ENCODE assay signal across 13 cellular contexts in the genomic region with DNA sequence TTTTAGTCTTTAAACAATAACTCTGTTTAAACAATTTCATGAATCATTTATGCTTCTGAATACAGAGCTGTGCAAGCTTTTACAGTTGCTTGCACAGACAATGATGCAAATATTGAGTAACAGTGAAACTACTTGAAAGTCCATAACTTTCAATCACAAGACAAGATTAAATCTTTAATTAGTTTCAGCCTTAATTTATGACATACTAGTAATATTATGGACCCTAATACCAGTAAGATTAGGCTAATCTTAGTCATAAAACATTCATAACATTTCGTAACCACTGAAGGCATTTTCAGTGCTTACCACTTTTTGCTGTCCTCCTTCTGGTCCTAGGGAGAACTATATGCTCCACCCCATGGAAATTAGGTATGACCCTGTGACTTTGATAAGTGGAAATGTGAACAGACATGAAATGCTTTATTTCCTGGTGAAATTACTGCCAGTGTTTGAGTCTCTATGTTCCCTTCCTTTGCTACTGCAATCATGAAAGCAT. TPM values are rescaled to one million over a fixed set of nuclear protein-coding genes. Genes with fewer than 3 reads are reported as not detected.
DNase-seq lines count a peak whose midpoint lies in the region; ATAC-seq and TF ChIP-seq lines count a peak whose summit lies in the region.
"Had no signal": no experiment of that assay in that cellular context is flagged by ENCODE, and none has a peak within 500 bp of the region (broad histone marks: within the 10 kb centered on the region; RNA-seq: fewer than 3 reads in every experiment).

No MANE protein-coding gene starts in this region.

- WGBS in thyroid gland, 2 donors = 90 to 91% methylated on average over 1 of the region's 1 CpG

- no peak for ATAC-seq in activated CD4-positive, alpha-beta T cell treated with anti-CD3 and anti-CD28 coated beads for 36 hours
- 0 out of 3 replicates have a peak, but pooled peaks have one; percentile 3 for ATAC-seq in RWPE2 (ENCODE audit: low read depth)
- ATAC-seq in foreskin keratinocyte = peak; percentile 9
- ATAC-seq in HG03442 (IDR thresholded peaks at IDR 0.05; ENCODE audit: unreplicated experiment) = no peak
- ATAC-seq: naive thymus-derived CD4-positive, alpha-beta T cell; upper lobe of right lung had no signal

- H3K4me3 ChIP-seq in RWPE2 (ENCODE audit: severe bottlenecking) (no peak overlapping the region), thyroid gland (replicated peaks in 1 of 3) (no peak overlapping the region), BE2C (ENCODE audit: low read depth, low read length) (no peak overlapping the region)
- H3K4me3 ChIP-seq: MG63, skin epidermis had no signal

- no peaks in the 10 kb centered on the region for H3K36me3 Mint-ChIP-seq in activated CD4-positive, alpha-beta T cell treated with anti-CD3 and anti-CD28 coated beads, Interleukin-2, amount 10 ng/mL, durations not matched to agents 24 days and 14 days (ENCODE audit: low read depth)
- H3K36me3 Mint-ChIP-seq in activated CD4-positive, alpha-beta T cell treated with anti-CD3 and anti-CD28 coated beads for 36 hours (ENCODE audit: low read depth) = no peaks in the 10 kb centered on the region
- H3K36me3 Mint-ChIP-seq: naive thymus-derived CD4-positive, alpha-beta T cell had no signal

- H3K36me3 ChIP-seq in RWPE2 (ENCODE audit: low read depth) = no peaks in the 10 kb centered on the region
- H3K36me3 ChIP-seq in thyroid gland = no peaks in the 10 kb centered on the region
- H3K36me3 ChIP-seq in BE2C = no peaks in the 10 kb centered on the region
- H3K36me3 ChIP-seq: MG63, upper lobe of right lung had no signal

- no peak overlapping the region for H3K27ac Mint-ChIP-seq in activated CD4-positive, alpha-beta T cell treated with anti-CD3 and anti-CD28 coated beads, Interleukin-2, amount 10 ng/mL, durations not matched to agents 24 days and 14 days
- H3K27ac Mint-ChIP-seq in activated CD4-positive, alpha-beta T cell treated with anti-CD3 and anti-CD28 coated beads for 36 hours = no peak overlapping the region
- H3K27ac Mint-ChIP-seq: naive thymus-derived CD4-positive, alpha-beta T cell had no signal

- H3K27me3 ChIP-seq in RWPE2 (ENCODE audit: insufficient read depth, poor library complexity, severe bottlenecking) (no peaks in the 10 kb centered on the region), foreskin keratinocyte (no peaks in the 10 kb centered on the region), thyroid gland (no peaks in the 10 kb centered on the region), BE2C (no peaks in the 10 kb centered on the region)
- H3K27me3 ChIP-seq: MG63, upper lobe of right lung had no signal

- POLR2A ChIA-PET in activated CD4-positive, alpha-beta T cell treated with anti-CD3 and anti-CD28 coated beads for 36 hours (lab: Charles Lee) = no interaction called here

- H3K27ac ChIP-seq in RWPE2 (ENCODE audit: poor library complexity, severe bottlenecking) (peak overlapping the region; percentile 92), foreskin keratinocyte (peak overlapping the region; percentile 65), thyroid gland (peak overlapping the region in 2 of 3 donors; percentile 20 to 99)

- H3K9me3 Mint-ChIP-seq in activated CD4-positive, alpha-beta T cell treated with anti-CD3 and anti-CD28 coated beads, Interleukin-2, amount 10 ng/mL, durations not matched to agents 24 days and 14 days = no peaks in the 10 kb centered on the region
- H3K9me3 Mint-ChIP-seq in activated CD4-positive, alpha-beta T cell treated with anti-CD3 and anti-CD28 coated beads for 36 hours (ENCODE audit: low read depth) = no peaks in the 10 kb centered on the region
- H3K9me3 Mint-ChIP-seq: naive thymus-derived CD4-positive, alpha-beta T cell had no signal

- DNase-seq in activated CD4-positive, alpha-beta T cell treated with anti-CD3 and anti-CD28 coated beads, Interleukin-2, amount 10 ng/mL, durations not matched to agents 24 days and 14 days = no peak
- DNase-seq in activated CD4-positive, alpha-beta T cell treated with anti-CD3 and anti-CD28 coated beads for 36 hours = no peak
- DNase-seq in RWPE2 (ENCODE audit: low spot score) (no peak), foreskin keratinocyte (peak; percentile 86 to 93), thyroid gland (no peak), H4 (ENCODE audit: low spot score) (no peak), BE2C (no peak)
- DNase-seq: MG63; naive thymus-derived CD4-positive, alpha-beta T cell; NCI-H446 treated with DMSO at 0.1 percent for 48 hours; upper lobe of right lung had no signal

- H3K4me1 ChIP-seq in RWPE2 (ENCODE audit: insufficient read depth, poor library complexity, severe bottlenecking) = peaks cover 37% of the 10 kb centered on the region
- H3K4me1 ChIP-seq in foreskin keratinocyte = peaks cover 37% of the 10 kb centered on the region
- H3K4me1 ChIP-seq in thyroid gland = peaks cover 10 to 28% of the 10 kb centered on the region in 2 donors
- H3K4me1 ChIP-seq in BE2C = no peaks in the 10 kb centered on the region

- TF ChIP-seq CTCF in RWPE2 (IDR thresholded peaks at IDR 0.05; ENCODE audit: poor library complexity, severe bottlenecking) = no peak
- TF ChIP-seq CTCF in foreskin keratinocyte (conservative IDR thresholded peaks at IDR 0.05) = no peak
- TF ChIP-seq CTCF in thyroid gland (IDR thresholded peaks at IDR 0.05) = no peak
- TF ChIP-seq CTCF in BE2C (IDR thresholded peaks at IDR 0.05; ENCODE audit: low read depth, low read length) = no peak

- H3K9me3 ChIP-seq in RWPE2 (ENCODE audit: severe bottlenecking) (no peaks in the 10 kb centered on the region), thyroid gland (no peaks in the 10 kb centered on the region), BE2C (no peaks in the 10 kb centered on the region)
- H3K9me3 ChIP-seq: MG63, upper lobe of right lung had no signal

- H3K27me3 Mint-ChIP-seq in activated CD4-positive, alpha-beta T cell treated with anti-CD3 and anti-CD28 coated beads, Interleukin-2, amount 10 ng/mL, durations not matched to agents 24 days and 14 days = peaks cover 48% of the 10 kb centered on the region
- H3K27me3 Mint-ChIP-seq in activated CD4-positive, alpha-beta T cell treated with anti-CD3 and anti-CD28 coated beads for 36 hours = peaks cover 26% of the 10 kb centered on the region

- TF ChIP-seq POLR2A in thyroid gland (IDR thresholded peaks at IDR 0.05) = no peak

- H3K4me1 Mint-ChIP-seq in activated CD4-positive, alpha-beta T cell treated with anti-CD3 and anti-CD28 coated beads, Interleukin-2, amount 10 ng/mL, durations not matched to agents 24 days and 14 days = peaks cover 5% of the 10 kb centered on the region
- H3K4me1 Mint-ChIP-seq in activated CD4-positive, alpha-beta T cell treated with anti-CD3 and anti-CD28 coated beads for 36 hours = peaks cover 9% of the 10 kb centered on the region

- intact Hi-C loops in activated CD4-positive, alpha-beta T cell treated with anti-CD3 and anti-CD28 coated beads, Interleukin-2, amount 10 ng/mL, durations not matched to agents 24 days and 14 days (cut with micrococcal nuclease) = no loop called here
- intact Hi-C loops in activated CD4-positive, alpha-beta T cell treated with anti-CD3 and anti-CD28 coated beads for 36 hours (cut with DNase I, micrococcal nuclease) = loop anchor here in 1 of 2 experiments (5.0 kb wide), 1 partner anchor 106 kb away; no protein-coding TSS in a partner anchor
- intact Hi-C loops in thyroid gland (cut with DNase I) = loop anchor here (10.0 kb wide), 2 partner anchors 71 to 89 kb away; no protein-coding TSS in a partner anchor

- CTCF ChIA-PET in activated CD4-positive, alpha-beta T cell treated with anti-CD3 and anti-CD28 coated beads for 36 hours (lab: Charles Lee) = no interaction called here

- peak overlapping the region; percentile 35 for H3K4me3 Mint-ChIP-seq in activated CD4-positive, alpha-beta T cell treated with anti-CD3 and anti-CD28 coated beads, Interleukin-2, amount 10 ng/mL, durations not matched to agents 24 days and 14 days
- no peak overlapping the region for H3K4me3 Mint-ChIP-seq in activated CD4-positive, alpha-beta T cell treated with anti-CD3 and anti-CD28 coated beads for 36 hours

RNA-seq across cellular contexts. Expression of gene COBLL1, which starts 1.8 kb away (rescaled TPM):
- not detected in 2 replicates for total RNA-seq in activated CD4-positive, alpha-beta T cell treated with anti-CD3 and anti-CD28 coated beads, Interleukin-2, amount 10 ng/mL, durations not matched to agents 24 days and 14 days
- total RNA-seq in activated CD4-positive, alpha-beta T cell treated with anti-CD3 and anti-CD28 coated beads for 36 hours = not detected
- total RNA-seq in foreskin keratinocyte = 14.5 and 20.0 TPM in 2 replicates
- polyA plus RNA-seq in foreskin keratinocyte = 2.8 and 4.3 TPM in 2 replicates
- total RNA-seq in thyroid gland = 10 to 100 TPM; 41.8 to 90.8 (median 76.9) TPM
- 5.0 and 15.8 TPM in 2 replicates for total RNA-seq in H4 (2014; rRNA removed; shearing (Covaris generic))
- 0.80 TPM for polyA plus RNA-seq in BE2C (2012; ENCODE audit: insufficient read depth, insufficient read length, low read depth)

Comparison
In these comparisons a context has a peak if more than half of its experiments do, and no peak if none do; other contexts are left out.
1. DNase-seq: peak in foreskin keratinocyte (2 of 2); none in activated CD4-positive, alpha-beta T cell treated with anti-CD3 and anti-CD28 coated beads, Interleukin-2, amount 10 ng/mL, durations not matched to agents 24 days and 14 days (single experiment), activated CD4-positive, alpha-beta T cell treated with anti-CD3 and anti-CD28 coated beads for 36 hours (single experiment), RWPE2 (single experiment), thyroid gland (0 of 2), H4 (single experiment) and BE2C (single experiment).
2. ATAC-seq: peak in RWPE2 (single experiment) and foreskin keratinocyte (single experiment); none in activated CD4-positive, alpha-beta T cell treated with anti-CD3 and anti-CD28 coated beads for 36 hours (single experiment) and HG03442 (single experiment).
3. Peak in every context shown above with its lines, with median percentiles within 50 percentile points of each other: H3K27ac ChIP-seq.